Comparison of ENCODE assay signal across 1 cellular context in the genomic region with DNA sequence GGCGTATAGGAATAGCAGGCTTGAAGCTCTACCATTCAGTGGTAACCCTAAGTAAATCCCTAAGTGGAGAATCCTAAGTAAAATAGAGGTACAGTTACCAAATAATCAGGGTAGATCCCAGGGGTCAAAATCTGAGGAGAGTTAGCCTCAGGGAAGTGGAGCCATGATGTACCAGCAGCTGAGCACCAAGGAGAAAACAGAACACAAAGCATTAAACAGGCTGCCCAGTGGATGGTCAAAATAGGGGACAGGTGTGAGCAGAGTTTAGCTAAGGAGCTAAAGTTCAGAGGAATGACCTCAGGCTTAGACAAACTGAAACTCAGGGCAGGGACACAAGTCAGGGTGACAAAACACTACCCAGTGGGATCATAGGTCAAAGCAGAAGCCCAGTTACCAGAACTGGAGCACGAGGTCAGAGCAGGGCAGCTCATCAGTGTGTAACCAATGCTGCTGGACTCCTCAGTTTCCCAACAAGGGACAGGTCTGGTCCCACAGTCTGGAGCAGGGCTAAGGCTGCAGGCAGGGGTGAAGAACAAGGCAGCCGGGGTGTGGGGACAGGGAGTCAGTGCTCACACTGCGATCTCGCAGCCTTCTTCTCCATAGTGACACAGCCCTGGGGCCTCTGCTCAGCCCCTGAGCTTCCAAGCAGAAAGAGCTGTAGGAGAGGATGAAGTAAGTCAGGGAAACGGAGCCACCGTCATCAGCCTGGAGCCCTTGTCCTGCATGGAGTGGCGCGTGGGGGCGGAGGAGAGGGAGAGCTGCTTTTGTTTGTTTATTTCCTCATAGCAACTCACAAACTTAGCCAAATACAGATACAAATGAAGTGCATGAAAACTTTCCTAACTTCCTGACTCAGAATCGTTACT.
TF ChIP-seq lines count a peak whose summit lies in the region.

No MANE protein-coding gene starts in this region.

TF ChIP-seq in HepG2, 621 proteins besides CTCF, POLR2A, EP300 and RAD21 (continued from another document and continues in another):
- TF ChIP-seq SP5 (CRISPR knock-in tag; IDR thresholded peaks at IDR 0.05; ENCODE audit: borderline replicate concordance, low read depth) (peak; percentile 42; the same call in 1 of the 2 replicates), ZNF782 (CRISPR knock-in tag; IDR thresholded peaks at IDR 0.05; ENCODE audit: borderline replicate concordance) (peak; percentile 89), HMGA1 (CRISPR knock-in tag; conservative IDR thresholded peaks at IDR 0.05) (no peak), ZNF569 (CRISPR knock-in tag; IDR thresholded peaks at IDR 0.05; ENCODE audit: borderline replicate concordance) (0 out of 2 replicates have a peak, but pooled peaks have one; percentile 40), MTA3 (CRISPR knock-in tag; IDR thresholded peaks at IDR 0.05) (no peak), ZNF558 (CRISPR knock-in tag; IDR thresholded peaks at IDR 0.05; ENCODE audit: borderline replicate concordance) (peak; percentile 93; the same call in 1 of the 2 replicates), ETV5 (CRISPR knock-in tag; IDR thresholded peaks at IDR 0.05; ENCODE audit: borderline replicate concordance) (peak; percentile 73; the same call in 1 of the 2 replicates), ATF1 (CRISPR knock-in tag; IDR thresholded peaks at IDR 0.05) (no peak), ZNF530 (CRISPR knock-in tag; IDR thresholded peaks at IDR 0.05; ENCODE audit: low read depth) (0 out of 2 replicates have a peak, but pooled peaks have one; percentile 66), FOXK1 (CRISPR knock-in tag; IDR thresholded peaks at IDR 0.05; ENCODE audit: borderline replicate concordance, low read depth) (peak; percentile 79; the same call in 1 of the 2 replicates), KDM4B (CRISPR knock-in tag; IDR thresholded peaks at IDR 0.05) (0 out of 2 replicates have a peak, but pooled peaks have one; percentile 62), NFE2L1 (CRISPR knock-in tag; IDR thresholded peaks at IDR 0.05; ENCODE audit: borderline replicate concordance) (no peak; the same call in 1 of the 2 replicates), CEBPG (CRISPR knock-in tag; IDR thresholded peaks at IDR 0.05) (peak; percentile 76), ARNT2 (CRISPR knock-in tag; IDR thresholded peaks at IDR 0.05; ENCODE audit: low read depth) (peak; percentile 55; the same call in 1 of the 2 replicates), NFIC (IDR thresholded peaks at IDR 0.05; ENCODE audit: low read length) (peak; percentile 87), FOSL1 (CRISPR knock-in tag; IDR thresholded peaks at IDR 0.05; ENCODE audit: borderline replicate concordance) (no peak), ZNF761 (CRISPR knock-in tag; conservative IDR thresholded peaks at IDR 0.05) (0 out of 2 replicates have a peak, but pooled peaks have one; percentile 58), AKAP8 (CRISPR knock-in tag; IDR thresholded peaks at IDR 0.05) (0 out of 2 replicates have a peak, but pooled peaks have one; percentile 67), ZNF446 (CRISPR knock-in tag; IDR thresholded peaks at IDR 0.05) (no peak), MAZ (IDR thresholded peaks at IDR 0.05; ENCODE audit: borderline replicate concordance, low read depth, low read length) (no peak), MAZ (CRISPR knock-in tag; IDR thresholded peaks at IDR 0.05; ENCODE audit: low read depth) (0 out of 2 replicates have a peak, but pooled peaks have one; percentile 73), PAWR (CRISPR knock-in tag; IDR thresholded peaks at IDR 0.05; ENCODE audit: borderline replicate concordance) (no peak)
- TF ChIP-seq, protein P1, sequence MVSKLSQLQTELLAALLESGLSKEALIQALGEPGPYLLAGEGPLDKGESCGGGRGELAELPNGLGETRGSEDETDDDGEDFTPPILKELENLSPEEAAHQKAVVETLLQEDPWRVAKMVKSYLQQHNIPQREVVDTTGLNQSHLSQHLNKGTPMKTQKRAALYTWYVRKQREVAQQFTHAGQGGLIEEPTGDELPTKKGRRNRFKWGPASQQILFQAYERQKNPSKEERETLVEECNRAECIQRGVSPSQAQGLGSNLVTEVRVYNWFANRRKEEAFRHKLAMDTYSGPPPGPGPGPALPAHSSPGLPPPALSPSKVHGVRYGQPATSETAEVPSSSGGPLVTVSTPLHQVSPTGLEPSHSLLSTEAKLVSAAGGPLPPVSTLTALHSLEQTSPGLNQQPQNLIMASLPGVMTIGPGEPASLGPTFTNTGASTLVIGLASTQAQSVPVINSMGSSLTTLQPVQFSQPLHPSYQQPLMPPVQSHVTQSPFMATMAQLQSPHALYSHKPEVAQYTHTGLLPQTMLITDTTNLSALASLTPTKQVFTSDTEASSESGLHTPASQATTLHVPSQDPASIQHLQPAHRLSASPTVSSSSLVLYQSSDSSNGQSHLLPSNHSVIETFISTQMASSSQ (IDR thresholded peaks at IDR 0.05; ENCODE audit: low read depth): peak; percentile 64; the same call in 1 of the 2 replicates
- TF ChIP-seq, protein P1 (CRISPR knock-in tag; IDR thresholded peaks at IDR 0.05; ENCODE audit: borderline replicate concordance): peak; percentile 89
- TF ChIP-seq, protein P2, sequence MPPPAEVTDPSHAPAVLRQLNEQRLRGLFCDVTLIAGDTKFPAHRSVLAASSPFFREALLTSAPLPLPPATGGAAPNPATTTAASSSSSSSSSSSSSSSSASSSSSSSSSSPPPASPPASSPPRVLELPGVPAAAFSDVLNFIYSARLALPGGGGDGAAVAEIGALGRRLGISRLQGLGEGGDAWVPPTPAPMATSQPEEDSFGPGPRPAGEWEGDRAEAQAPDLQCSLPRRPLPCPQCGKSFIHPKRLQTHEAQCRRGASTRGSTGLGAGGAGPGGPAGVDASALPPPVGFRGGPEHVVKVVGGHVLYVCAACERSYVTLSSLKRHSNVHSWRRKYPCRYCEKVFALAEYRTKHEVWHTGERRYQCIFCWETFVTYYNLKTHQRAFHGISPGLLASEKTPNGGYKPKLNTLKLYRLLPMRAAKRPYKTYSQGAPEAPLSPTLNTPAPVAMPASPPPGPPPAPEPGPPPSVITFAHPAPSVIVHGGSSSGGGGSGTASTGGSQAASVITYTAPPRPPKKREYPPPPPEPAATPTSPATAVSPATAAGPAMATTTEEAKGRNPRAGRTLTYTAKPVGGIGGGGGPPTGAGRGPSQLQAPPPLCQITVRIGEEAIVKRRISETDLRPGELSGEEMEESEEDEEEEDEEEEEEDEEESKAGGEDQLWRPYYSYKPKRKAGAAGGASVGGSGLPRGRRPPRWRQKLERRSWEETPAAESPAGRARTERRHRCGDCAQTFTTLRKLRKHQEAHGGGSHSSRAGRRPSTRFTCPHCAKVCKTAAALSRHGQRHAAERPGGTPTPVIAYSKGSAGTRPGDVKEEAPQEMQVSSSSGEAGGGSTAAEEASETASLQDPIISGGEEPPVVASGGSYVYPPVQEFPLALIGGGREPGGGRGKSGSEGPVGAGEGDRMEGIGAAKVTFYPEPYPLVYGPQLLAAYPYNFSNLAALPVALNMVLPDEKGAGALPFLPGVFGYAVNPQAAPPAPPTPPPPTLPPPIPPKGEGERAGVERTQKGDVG (CRISPR knock-in tag; IDR thresholded peaks at IDR 0.05; ENCODE audit: borderline replicate concordance): peak; percentile 100; the same call in 1 of the 2 replicates
- TF ChIP-seq, protein P3, sequence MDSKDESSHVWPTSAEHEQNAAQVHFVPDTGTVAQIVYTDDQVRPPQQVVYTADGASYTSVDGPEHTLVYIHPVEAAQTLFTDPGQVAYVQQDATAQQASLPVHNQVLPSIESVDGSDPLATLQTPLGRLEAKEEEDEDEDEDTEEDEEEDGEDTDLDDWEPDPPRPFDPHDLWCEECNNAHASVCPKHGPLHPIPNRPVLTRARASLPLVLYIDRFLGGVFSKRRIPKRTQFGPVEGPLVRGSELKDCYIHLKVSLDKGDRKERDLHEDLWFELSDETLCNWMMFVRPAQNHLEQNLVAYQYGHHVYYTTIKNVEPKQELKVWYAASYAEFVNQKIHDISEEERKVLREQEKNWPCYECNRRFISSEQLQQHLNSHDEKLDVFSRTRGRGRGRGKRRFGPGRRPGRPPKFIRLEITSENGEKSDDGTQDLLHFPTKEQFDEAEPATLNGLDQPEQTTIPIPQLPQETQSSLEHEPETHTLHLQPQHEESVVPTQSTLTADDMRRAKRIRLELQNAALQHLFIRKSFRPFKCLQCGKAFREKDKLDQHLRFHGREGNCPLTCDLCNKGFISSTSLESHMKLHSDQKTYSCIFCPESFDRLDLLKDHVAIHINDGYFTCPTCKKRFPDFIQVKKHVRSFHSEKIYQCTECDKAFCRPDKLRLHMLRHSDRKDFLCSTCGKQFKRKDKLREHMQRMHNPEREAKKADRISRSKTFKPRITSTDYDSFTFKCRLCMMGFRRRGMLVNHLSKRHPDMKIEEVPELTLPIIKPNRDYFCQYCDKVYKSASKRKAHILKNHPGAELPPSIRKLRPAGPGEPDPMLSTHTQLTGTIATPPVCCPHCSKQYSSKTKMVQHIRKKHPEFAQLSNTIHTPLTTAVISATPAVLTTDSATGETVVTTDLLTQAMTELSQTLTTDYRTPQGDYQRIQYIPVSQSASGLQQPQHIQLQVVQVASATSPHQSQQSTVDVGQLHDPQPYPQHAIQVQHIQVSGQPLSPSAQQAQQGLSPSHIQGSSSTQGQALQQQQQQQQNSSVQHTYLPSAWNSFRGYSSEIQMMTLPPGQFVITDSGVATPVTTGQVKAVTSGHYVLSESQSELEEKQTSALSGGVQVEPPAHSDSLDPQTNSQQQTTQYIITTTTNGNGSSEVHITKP (CRISPR knock-in tag; IDR thresholded peaks at IDR 0.05; ENCODE audit: low read depth): peak; percentile 73; the same call in 1 of the 2 replicates
- TF ChIP-seq, protein P4, sequence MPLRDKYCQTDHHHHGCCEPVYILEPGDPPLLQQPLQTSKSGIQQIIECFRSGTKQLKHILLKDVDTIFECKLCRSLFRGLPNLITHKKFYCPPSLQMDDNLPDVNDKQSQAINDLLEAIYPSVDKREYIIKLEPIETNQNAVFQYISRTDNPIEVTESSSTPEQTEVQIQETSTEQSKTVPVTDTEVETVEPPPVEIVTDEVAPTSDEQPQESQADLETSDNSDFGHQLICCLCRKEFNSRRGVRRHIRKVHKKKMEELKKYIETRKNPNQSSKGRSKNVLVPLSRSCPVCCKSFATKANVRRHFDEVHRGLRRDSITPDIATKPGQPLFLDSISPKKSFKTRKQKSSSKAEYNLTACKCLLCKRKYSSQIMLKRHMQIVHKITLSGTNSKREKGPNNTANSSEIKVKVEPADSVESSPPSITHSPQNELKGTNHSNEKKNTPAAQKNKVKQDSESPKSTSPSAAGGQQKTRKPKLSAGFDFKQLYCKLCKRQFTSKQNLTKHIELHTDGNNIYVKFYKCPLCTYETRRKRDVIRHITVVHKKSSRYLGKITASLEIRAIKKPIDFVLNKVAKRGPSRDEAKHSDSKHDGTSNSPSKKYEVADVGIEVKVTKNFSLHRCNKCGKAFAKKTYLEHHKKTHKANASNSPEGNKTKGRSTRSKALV (CRISPR knock-in tag; IDR thresholded peaks at IDR 0.05): peak; percentile 75; the same call in 1 of the 2 replicates
- TF ChIP-seq, protein P5, sequence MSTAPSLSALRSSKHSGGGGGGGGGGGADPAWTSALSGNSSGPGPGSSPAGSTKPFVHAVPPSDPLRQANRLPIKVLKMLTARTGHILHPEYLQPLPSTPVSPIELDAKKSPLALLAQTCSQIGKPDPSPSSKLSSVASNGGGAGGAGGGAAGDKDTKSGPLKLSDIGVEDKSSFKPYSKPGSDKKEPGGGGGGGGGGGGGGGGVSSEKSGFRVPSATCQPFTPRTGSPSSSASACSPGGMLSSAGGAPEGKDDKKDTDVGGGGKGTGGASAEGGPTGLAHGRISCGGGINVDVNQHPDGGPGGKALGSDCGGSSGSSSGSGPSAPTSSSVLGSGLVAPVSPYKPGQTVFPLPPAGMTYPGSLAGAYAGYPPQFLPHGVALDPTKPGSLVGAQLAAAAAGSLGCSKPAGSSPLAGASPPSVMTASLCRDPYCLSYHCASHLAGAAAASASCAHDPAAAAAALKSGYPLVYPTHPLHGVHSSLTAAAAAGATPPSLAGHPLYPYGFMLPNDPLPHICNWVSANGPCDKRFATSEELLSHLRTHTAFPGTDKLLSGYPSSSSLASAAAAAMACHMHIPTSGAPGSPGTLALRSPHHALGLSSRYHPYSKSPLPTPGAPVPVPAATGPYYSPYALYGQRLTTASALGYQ (CRISPR knock-in tag; IDR thresholded peaks at IDR 0.05): peak; percentile 86; the same call in 1 of the 2 replicates
- TF ChIP-seq, protein P6, sequence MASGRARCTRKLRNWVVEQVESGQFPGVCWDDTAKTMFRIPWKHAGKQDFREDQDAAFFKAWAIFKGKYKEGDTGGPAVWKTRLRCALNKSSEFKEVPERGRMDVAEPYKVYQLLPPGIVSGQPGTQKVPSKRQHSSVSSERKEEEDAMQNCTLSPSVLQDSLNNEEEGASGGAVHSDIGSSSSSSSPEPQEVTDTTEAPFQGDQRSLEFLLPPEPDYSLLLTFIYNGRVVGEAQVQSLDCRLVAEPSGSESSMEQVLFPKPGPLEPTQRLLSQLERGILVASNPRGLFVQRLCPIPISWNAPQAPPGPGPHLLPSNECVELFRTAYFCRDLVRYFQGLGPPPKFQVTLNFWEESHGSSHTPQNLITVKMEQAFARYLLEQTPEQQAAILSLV (CRISPR knock-in tag; IDR thresholded peaks at IDR 0.05; ENCODE audit: borderline replicate concordance): peak; percentile 89; the same call in 1 of the 2 replicates
- TF ChIP-seq, protein P7, sequence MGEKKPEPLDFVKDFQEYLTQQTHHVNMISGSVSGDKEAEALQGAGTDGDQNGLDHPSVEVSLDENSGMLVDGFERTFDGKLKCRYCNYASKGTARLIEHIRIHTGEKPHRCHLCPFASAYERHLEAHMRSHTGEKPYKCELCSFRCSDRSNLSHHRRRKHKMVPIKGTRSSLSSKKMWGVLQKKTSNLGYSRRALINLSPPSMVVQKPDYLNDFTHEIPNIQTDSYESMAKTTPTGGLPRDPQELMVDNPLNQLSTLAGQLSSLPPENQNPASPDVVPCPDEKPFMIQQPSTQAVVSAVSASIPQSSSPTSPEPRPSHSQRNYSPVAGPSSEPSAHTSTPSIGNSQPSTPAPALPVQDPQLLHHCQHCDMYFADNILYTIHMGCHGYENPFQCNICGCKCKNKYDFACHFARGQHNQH (CRISPR knock-in tag; IDR thresholded peaks at IDR 0.05): peak; percentile 97
- TF ChIP-seq, protein P8, sequence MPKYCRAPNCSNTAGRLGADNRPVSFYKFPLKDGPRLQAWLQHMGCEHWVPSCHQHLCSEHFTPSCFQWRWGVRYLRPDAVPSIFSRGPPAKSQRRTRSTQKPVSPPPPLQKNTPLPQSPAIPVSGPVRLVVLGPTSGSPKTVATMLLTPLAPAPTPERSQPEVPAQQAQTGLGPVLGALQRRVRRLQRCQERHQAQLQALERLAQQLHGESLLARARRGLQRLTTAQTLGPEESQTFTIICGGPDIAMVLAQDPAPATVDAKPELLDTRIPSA (CRISPR knock-in tag; IDR thresholded peaks at IDR 0.05; ENCODE audit: borderline replicate concordance): no peak
